ENCODE assay signal across 20 cellular contexts in genomic region chr2:149068225-149068995, GRCh38. TPM values are rescaled to one million over a fixed set of nuclear protein-coding genes. Genes with fewer than 3 reads are reported as not detected.
A peak's percentile ranks its signal among the peaks of the same experiment; 100 is the strongest.
DNase-seq lines count a peak whose midpoint lies in the region; ATAC-seq and TF ChIP-seq lines count a peak whose summit lies in the region.
"Had no signal": no experiment of that assay in that cellular context is flagged by ENCODE, and none has a peak within 500 bp of the region (broad histone marks: within the 10 kb centered on the region; RNA-seq: fewer than 3 reads in every experiment).

No MANE protein-coding gene starts in this region.

- H2BK120ac ChIP-seq in IMR-90 (ENCODE audit: low read depth, low read length) = peak overlapping the region; percentile 59

- H3K18ac ChIP-seq in IMR-90 (ENCODE audit: low read depth, low read length) = peak overlapping the region; percentile 37; the same call in 1 of the 2 replicates

- BruUV-seq in IMR-90 (replicated peaks; lab: Mats Ljungman, UMichigan) = no TSS peak

- TF ChIP-seq CTCF in IMR-90 (conservative IDR thresholded peaks at IDR 0.05; ENCODE audit: low read depth, low read length) (no peak), ascending aorta (IDR thresholded peaks at IDR 0.05) (no peak), osteocyte (IDR thresholded peaks at IDR 0.05) (no peak)

- H3K9me3 Mint-ChIP-seq in osteocyte (ENCODE audit: unreplicated experiment) = no peaks in the 10 kb centered on the region
- H3K9me3 Mint-ChIP-seq: natural killer cell treated with Interleukin-12 subunit alpha and Interleukin-12 subunit beta and Interleukin-15 and Interleukin-18, amount 100 ng/mL, for 72 hours had no signal

- H3K27ac Mint-ChIP-seq in osteocyte (ENCODE audit: unreplicated experiment) = peak overlapping the region; percentile 79
- H3K27ac Mint-ChIP-seq: activated CD8-positive, alpha-beta memory T cell treated with anti-CD3 and anti-CD28 coated beads, Interleukin-2, amount 10 ng/mL, durations not matched to agents 7 days and 5 days; B cell; memory B cell; natural killer cell treated with Interleukin-12 subunit alpha and Interleukin-12 subunit beta and Interleukin-15 and Interleukin-18, amount 100 ng/mL, for 72 hours had no signal

- peak; percentile 54 for ATAC-seq in GM18867 (IDR thresholded peaks at IDR 0.05; ENCODE audit: unreplicated experiment)
- no peak for ATAC-seq in IMR-90 (ENCODE audit: low read depth)
- ATAC-seq in HG02759 (IDR thresholded peaks at IDR 0.05; ENCODE audit: unreplicated experiment) = no peak
- ATAC-seq in HG02973 (IDR thresholded peaks at IDR 0.05; ENCODE audit: unreplicated experiment) = no peak
- ATAC-seq: HepG2 had no signal

- no peak overlapping the region for H3K9ac ChIP-seq in IMR-90 (ENCODE audit: low read depth, low read length)

- H2BK20ac ChIP-seq in IMR-90 (ENCODE audit: low read depth, low read length) = peak overlapping the region; percentile 70

- H3K23ac ChIP-seq in IMR-90 (ENCODE audit: low read depth, low read length) = no peak overlapping the region

- POLR2A ChIA-PET in IMR-90 (lab: Charles Lee; ENCODE audit: unreplicated experiment) = no interaction called here

- no peak overlapping the region for H4K8ac ChIP-seq in IMR-90 (ENCODE audit: low read depth in 2 of 2, low read length in 2 of 2)

- dilution Hi-C loops in IMR-90 (cut with HindIII; ENCODE audit: low sequenced_read_pairs, unreplicated experiment) = no loop called here

- H4K20me1 ChIP-seq in IMR-90 (ENCODE audit: insufficient read depth, low read length) = no peaks in the 10 kb centered on the region

- H2AK9ac ChIP-seq in IMR-90 (replicated peaks; ENCODE audit: low read depth, low read length, poor library complexity) = no peak overlapping the region

- 0 out of 2 replicates have a peak overlapping the region, but pooled peaks have one; percentile 3 for H3K14ac ChIP-seq in IMR-90 (replicated peaks; ENCODE audit: low read depth, low read length)

- no peak overlapping the region for H3K4me3 Mint-ChIP-seq in osteocyte (ENCODE audit: unreplicated experiment)
- H3K4me3 Mint-ChIP-seq: activated CD8-positive, alpha-beta memory T cell treated with anti-CD3 and anti-CD28 coated beads, Interleukin-2, amount 10 ng/mL, durations not matched to agents 7 days and 5 days; B cell; memory B cell; natural killer cell treated with Interleukin-12 subunit alpha and Interleukin-12 subunit beta and Interleukin-15 and Interleukin-18, amount 100 ng/mL, for 72 hours had no signal

- H3K27ac ChIP-seq in IMR-90 (ENCODE audit: insufficient read depth, low read length) (no peak overlapping the region), ascending aorta (peak overlapping the region; percentile 15 to 32)
- H3K27ac ChIP-seq: cardiac muscle cell, gastroesophageal sphincter had no signal

- TF ChIP-seq RAD21 in IMR-90 (IDR thresholded peaks at IDR 0.05; ENCODE audit: low read length) = no peak

- H3K56ac ChIP-seq in IMR-90 (ENCODE audit: extremely low read depth, insufficient read depth, low read length) = no peak overlapping the region

- H3K4me3 ChIP-seq in IMR-90 (ENCODE audit: insufficient read depth, low read depth, low read length) = no peak overlapping the region
- no peak overlapping the region for H3K4me3 ChIP-seq in ascending aorta
- H3K4me3 ChIP-seq: cardiac muscle cell, gastroesophageal sphincter had no signal

- H3K4me1 ChIP-seq in IMR-90 (ENCODE audit: control insufficient read depth, insufficient read depth, low read length) (peaks cover 7% of the 10 kb centered on the region), ascending aorta (peaks cover 0 to 3% of the 10 kb centered on the region in 2 donors)

- peaks cover 2% of the 10 kb centered on the region; the same call in 1 of the 2 replicates for H3K9me1 ChIP-seq in IMR-90 (ENCODE audit: insufficient read depth, low read length)

- WGBS in IMR-90 (ENCODE audit: extremely low coverage in 2 of 2, insufficient read length in 1 of 2), 2 experiments = no CpG with 5 or more reads among the region's 6 CpGs

- H3K27me3 ChIP-seq in IMR-90 (ENCODE audit: control insufficient read depth, insufficient read depth, low read length) = no peaks in the 10 kb centered on the region
- H3K27me3 ChIP-seq in ascending aorta = no peaks in the 10 kb centered on the region
- H3K27me3 ChIP-seq: cardiac muscle cell, gastroesophageal sphincter had no signal

- intact Hi-C loops in IMR-90 (cut with micrococcal nuclease) = no loop called here
- intact Hi-C loops in ascending aorta (cut with DNase I) = no loop called here

- H3K4me2 ChIP-seq in IMR-90 (ENCODE audit: low read depth, low read length) = no peak overlapping the region

- TF ChIP-seq POLR2A in IMR-90 (IDR thresholded peaks at IDR 0.05; ENCODE audit: low read depth, low read length) = no peak

- H2BK5ac ChIP-seq in IMR-90 (ENCODE audit: low read depth, low read length, poor library complexity, severe bottlenecking) = peak overlapping the region; percentile 21

- H2AK5ac ChIP-seq in IMR-90 (ENCODE audit: low read depth, low read length) = no peak overlapping the region

- H2AFZ ChIP-seq in IMR-90 (replicated peaks; ENCODE audit: low read length, poor library complexity) = no peak overlapping the region

- H3K36me3 ChIP-seq in IMR-90 (ENCODE audit: control insufficient read depth, insufficient read depth, low read length) (no peaks in the 10 kb centered on the region), ascending aorta (no peaks in the 10 kb centered on the region)
- H3K36me3 ChIP-seq: cardiac muscle cell, gastroesophageal sphincter had no signal

- peak overlapping the region; percentile 83; the same call in 1 of the 2 replicates for H3K4ac ChIP-seq in IMR-90 (ENCODE audit: low read depth, low read length)

- H4K5ac ChIP-seq in IMR-90 (ENCODE audit: low read depth, low read length) = no peak overlapping the region; the same call in 1 of the 2 replicates

- H3K79me1 ChIP-seq in IMR-90 (ENCODE audit: low read depth in 1 of 2, low read length in 2 of 2) = no peaks in the 10 kb centered on the region

- peaks cover 29% of the 10 kb centered on the region for H3K4me1 Mint-ChIP-seq in osteocyte (ENCODE audit: unreplicated experiment)

- CTCF ChIA-PET in IMR-90 (lab: Yijun Ruan, JAX) = no interaction called here

- H3K9me3 ChIP-seq in IMR-90 (ENCODE audit: control insufficient read depth, insufficient read depth, low read length) (no peaks in the 10 kb centered on the region), ascending aorta (no peaks in the 10 kb centered on the region)
- H3K9me3 ChIP-seq: gastroesophageal sphincter had no signal

- H3K27me3 Mint-ChIP-seq in osteocyte (ENCODE audit: unreplicated experiment) = no peaks in the 10 kb centered on the region

- in situ Hi-C loops in IMR-90 (cut with MboI; ENCODE audit: low sequenced_read_pairs) = no loop called here

- peak overlapping the region; percentile 80 for H4K91ac ChIP-seq in IMR-90 (ENCODE audit: insufficient read depth, low read depth, low read length)

- H2BK15ac ChIP-seq in IMR-90 (ENCODE audit: low read depth, low read length) = peak overlapping the region; percentile 42; the same call in 2 of the 3 replicates

- DNase-seq in IMR-90 (no peak), ascending aorta (ENCODE audit: low spot score in 2 of 2) (no peak), osteocyte (ENCODE audit: extremely low spot score, unreplicated experiment) (no peak), H4 (ENCODE audit: low spot score) (no peak), DMS 273 (lab: John Stamatoyannopoulos, UW; ENCODE audit: unreplicated experiment) (no peak)
- DNase-seq: activated CD4-positive, alpha-beta T cell treated with anti-CD3 and anti-CD28 coated beads for 1 hour; activated effector memory CD4-positive, alpha-beta T cell treated with Interleukin-2 at 50 U/mL for 16 hours; MM.1S; posterior cingulate gyrus; stimulated activated CD4-positive, alpha-beta T cell treated with anti-CD3 and anti-CD28 coated beads, Interleukin-2, amount 100 ng/mL, for 48 hours had no signal

- H3K36me3 Mint-ChIP-seq in osteocyte (ENCODE audit: unreplicated experiment) = no peaks in the 10 kb centered on the region
- H3K36me3 Mint-ChIP-seq: activated CD8-positive, alpha-beta memory T cell treated with anti-CD3 and anti-CD28 coated beads, Interleukin-2, amount 10 ng/mL, durations not matched to agents 7 days and 5 days; natural killer cell treated with Interleukin-12 subunit alpha and Interleukin-12 subunit beta and Interleukin-15 and Interleukin-18, amount 100 ng/mL, for 72 hours had no signal

TF ChIP-seq in IMR-90, 13 proteins besides CTCF, POLR2A, EP300 and RAD21:
- TF ChIP-seq NFE2L2 (IDR thresholded peaks at IDR 0.05; ENCODE audit: low read depth, low read length) (no peak), MAZ (IDR thresholded peaks at IDR 0.05; ENCODE audit: borderline replicate concordance, low read depth, low read length) (no peak), FOS (IDR thresholded peaks at IDR 0.05; ENCODE audit: low read depth, low read length) (no peak), RFX5 (IDR thresholded peaks at IDR 0.05; ENCODE audit: low read depth, low read length) (no peak), MAFK (IDR thresholded peaks at IDR 0.05; ENCODE audit: low read depth, low read length) (no peak), BHLHE40 (IDR thresholded peaks at IDR 0.05; ENCODE audit: low read depth, low read length) (no peak), CHD1 (IDR thresholded peaks at IDR 0.05; ENCODE audit: low read depth, low read length) (no peak), RCOR1 (IDR thresholded peaks at IDR 0.05; ENCODE audit: insufficient replicate concordance, low read length) (no peak), CEBPB (IDR thresholded peaks at IDR 0.05; ENCODE audit: low read depth, low read length) (no peak)
- TF ChIP-seq, protein P1, sequence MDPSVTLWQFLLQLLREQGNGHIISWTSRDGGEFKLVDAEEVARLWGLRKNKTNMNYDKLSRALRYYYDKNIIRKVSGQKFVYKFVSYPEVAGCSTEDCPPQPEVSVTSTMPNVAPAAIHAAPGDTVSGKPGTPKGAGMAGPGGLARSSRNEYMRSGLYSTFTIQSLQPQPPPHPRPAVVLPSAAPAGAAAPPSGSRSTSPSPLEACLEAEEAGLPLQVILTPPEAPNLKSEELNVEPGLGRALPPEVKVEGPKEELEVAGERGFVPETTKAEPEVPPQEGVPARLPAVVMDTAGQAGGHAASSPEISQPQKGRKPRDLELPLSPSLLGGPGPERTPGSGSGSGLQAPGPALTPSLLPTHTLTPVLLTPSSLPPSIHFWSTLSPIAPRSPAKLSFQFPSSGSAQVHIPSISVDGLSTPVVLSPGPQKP (IDR thresholded peaks at IDR 0.05; ENCODE audit: borderline replicate concordance, low read depth, low read length) = no peak
TF ChIP-seq in IMR-90: peak in this region for 0.

RNA-seq across cellular contexts. Expression of gene LYPD6B, which starts 29.9 kb away (rescaled TPM):
- total RNA-seq in IMR-90 (2012; rRNA removed) (under 0.01 TPM in 1 of 2 replicates, not detected in the other), ascending aorta (not detected), osteocyte (13.5 and 14.5 TPM in 2 replicates)
- 0.05 and 0.16 TPM in 2 replicates for polyA plus RNA-seq in IMR-90 (2012; rRNA removed)
- 0.19 TPM in 1 of 2 replicates, not detected in the other for polyA plus RNA-seq in IMR-90 (2012; cell fraction: cytosol; rRNA removed)
- 0.08 and 0.21 TPM in 2 replicates for polyA plus RNA-seq in IMR-90 (2012; cell fraction: nucleus; rRNA removed; ENCODE audit: low replicate concordance)
- total RNA-seq in H4 (2014; rRNA removed; shearing (Covaris generic)) = 112 and 133 TPM in 2 replicates
- total RNA-seq: activated CD8-positive, alpha-beta memory T cell treated with anti-CD3 and anti-CD28 coated beads, Interleukin-2, amount 10 ng/mL, durations not matched to agents 7 days and 5 days; HepG2; natural killer cell treated with Interleukin-12 subunit alpha and Interleukin-12 subunit beta and Interleukin-15 and Interleukin-18, amount 100 ng/mL, for 72 hours had no signal
- polyA plus RNA-seq: HepG2 had no signal

Comparison
In these comparisons a context has a peak if more than half of its experiments do, and no peak if none do; other contexts are left out.
1. RNA of gene LYPD6B, which starts 29.9 kb away (total RNA-seq): 112 to 133 TPM in H4 and 13.5 to 14.5 TPM in osteocyte; not detected in ascending aorta (single experiment) and under 0.01 TPM in IMR-90; every median in the first group is over 10 times any median in the second.